ENCODE assay signal across 16 cellular contexts in the genomic region with DNA sequence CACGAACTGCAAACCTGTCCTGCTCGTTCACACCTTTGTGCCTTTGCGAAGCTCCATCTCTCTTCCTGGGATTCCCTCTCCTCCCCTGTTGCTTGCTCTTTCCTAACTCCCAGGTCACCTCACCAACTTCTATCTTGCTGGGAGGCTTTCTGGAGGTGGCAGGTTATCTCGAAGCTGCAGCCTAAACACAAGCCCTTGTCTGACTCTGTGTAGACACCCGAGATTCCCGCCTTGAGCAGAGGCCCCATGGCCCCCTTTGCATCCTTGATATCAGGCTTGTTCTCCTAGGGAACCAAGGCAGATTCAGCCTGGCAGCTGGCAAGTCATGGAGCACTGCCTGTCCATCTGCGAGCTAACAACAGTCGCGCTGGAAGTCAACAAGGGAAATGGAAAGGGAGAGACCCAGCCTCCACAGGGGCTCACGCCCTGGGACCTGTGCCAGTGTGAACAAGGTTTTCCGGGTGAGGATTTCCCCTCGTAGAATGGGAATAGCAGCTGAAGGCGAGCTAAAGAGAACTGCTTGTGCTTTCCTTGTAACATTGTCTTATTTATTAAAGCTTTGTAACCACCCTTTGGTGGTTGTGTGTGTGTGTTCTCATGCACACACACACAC.
DNase-seq lines count a peak whose midpoint lies in the region; ATAC-seq, FAIRE-seq and TF ChIP-seq lines count a peak whose summit lies in the region.
"Had no signal": no experiment of that assay in that cellular context is flagged by ENCODE, and none has a peak within 500 bp of the region (broad histone marks: within the 10 kb centered on the region; RNA-seq: fewer than 3 reads in every experiment).

No MANE protein-coding gene starts in this region.

- H2AFZ ChIP-seq in HepG2 (ENCODE audit: low read length): no peak overlapping the region

- ATAC-seq in HepG2: no peak
- no peak for ATAC-seq in body of pancreas
- peak; percentile 46 to 50 for ATAC-seq in lower lobe of right lung
- no peak for ATAC-seq in GM21737 (IDR thresholded peaks at IDR 0.05; ENCODE audit: unreplicated experiment)

- 79% methylated on average over 13 of the region's 13 CpGs for WGBS in liver
- 84% methylated on average over 10 of the region's 13 CpGs for WGBS in HepG2 (ENCODE audit: low lambda C conversion rate)
- 51 to 56% methylated on average over 13 of the region's 13 CpGs for WGBS in body of pancreas, 2 donors

- H3K4me1 ChIP-seq in liver (ENCODE audit: control insufficient read depth in 4 of 4, insufficient read depth in 4 of 4, low read length in 3 of 4) (no peaks in the 10 kb centered on the region), HepG2 (ENCODE audit: insufficient read depth, low read length) (peaks cover 52% of the 10 kb centered on the region), body of pancreas (peaks cover 46% of the 10 kb centered on the region), lower lobe of right lung (peaks cover 67% of the 10 kb centered on the region)

- no peak for DNase-seq in HepG2 (ENCODE audit: low spot score)
- peak; percentile 40 to 57 (median 50) for DNase-seq in body of pancreas
- DNase-seq in lower lobe of right lung: no peak
- DNase-seq in urothelium cell line (ENCODE audit: low spot score): no peak
- no peak for DNase-seq in iPS-NIHi7 (ENCODE audit: extremely low spot score)
- no peak for DNase-seq in posterior vena cava (ENCODE audit: low spot score)
- DNase-seq: activated CD4-positive, alpha-beta memory T cell treated with anti-CD3 and anti-CD28 coated beads, Interleukin-2, amount 10 ng/mL, durations not matched to agents 7 days and 5 days; activated gamma-delta T cell; brain microvascular endothelial cell; NCI-H1436 treated with DMSO at 0.1 percent for 48 hours; T-helper 9 cell had no signal

- intact Hi-C loops in HepG2 (cut with micrococcal nuclease; ENCODE audit: unreplicated experiment) (no loop called here), body of pancreas (cut with DNase I) (no loop called here), lower lobe of right lung (cut with DNase I) (no loop called here), posterior vena cava (cut with DNase I) (loop anchor here in 1 of 2 donors (10.0 kb wide), 1 partner anchor 109 kb away; a partner anchor contains a TSS)

- H3K27ac ChIP-seq in liver (ENCODE audit: low read depth in 1 of 2, low read length in 2 of 2) (no peak overlapping the region), HepG2 (ENCODE audit: extremely low read length, insufficient read depth, low read length) (no peak overlapping the region), body of pancreas (peak overlapping the region in 2 of 4 donors; percentile 15 to 22), lower lobe of right lung (peak overlapping the region; percentile 66)
- H3K27ac ChIP-seq: brain microvascular endothelial cell, ovary had no signal

- TF ChIP-seq EP300 in HepG2 (IDR thresholded peaks at IDR 0.05; ENCODE audit: low read depth in 2 of 2, low read length in 2 of 2): no peak
- no peak for TF ChIP-seq EP300 in HepG2 (CRISPR knock-in tag; IDR thresholded peaks at IDR 0.05; ENCODE audit: borderline replicate concordance)

- in situ Hi-C loops in HepG2 (cut with HindIII; ENCODE audit: extremely low pct_ligation_motif_present, low pct_unique_long_range_greater_than_20kb): no loop called here

- FAIRE-seq in HepG2 (lab: Jason Lieb, UNC) (no peak), urothelium cell line (lab: Jason Lieb, UNC) (peak; percentile 23)
- FAIRE-seq: endometrium had no signal

- TF ChIP-seq CTCF in liver (IDR thresholded peaks at IDR 0.05; ENCODE audit: low read depth, low read length, missing input control) (no peak), HepG2 (CRISPR knock-in tag; IDR thresholded peaks at IDR 0.05) (no peak), body of pancreas (IDR thresholded peaks at IDR 0.05) (no peak), lower lobe of right lung (IDR thresholded peaks at IDR 0.05) (no peak)

- H3K27me3 ChIP-seq in liver (ENCODE audit: control insufficient read depth in 4 of 4, insufficient read depth in 4 of 4, low read length in 3 of 4) (no peaks in the 10 kb centered on the region), HepG2 (ENCODE audit: control insufficient read depth in 1 of 2, insufficient read depth in 2 of 2, low read length in 2 of 2) (no peaks in the 10 kb centered on the region), body of pancreas (no peaks in the 10 kb centered on the region), lower lobe of right lung (ENCODE audit: low read depth) (no peaks in the 10 kb centered on the region)
- H3K27me3 ChIP-seq: brain microvascular endothelial cell, ovary, uterus had no signal

- H3K9ac ChIP-seq in liver (ENCODE audit: low read depth in 1 of 2, low read length in 2 of 2) (no peak overlapping the region), HepG2 (ENCODE audit: insufficient read depth, low read depth, low read length) (no peak overlapping the region)

- H3K4me3 ChIP-seq in liver (ENCODE audit: low read depth in 1 of 3, low read length in 3 of 3): no peak overlapping the region
- no peak overlapping the region for H3K4me3 ChIP-seq in HepG2 (replicated peaks in 1 of 3; ENCODE audit: insufficient read depth in 1 of 3, low read depth in 2 of 3, low read length in 3 of 3)
- H3K4me3 ChIP-seq in body of pancreas: no peak overlapping the region
- no peak overlapping the region for H3K4me3 ChIP-seq in lower lobe of right lung
- H3K4me3 ChIP-seq: ovary, uterus had no signal

- H3K4me2 ChIP-seq in HepG2 (ENCODE audit: low read depth, low read length): no peak overlapping the region

- no peaks in the 10 kb centered on the region for H3K79me2 ChIP-seq in HepG2 (ENCODE audit: insufficient read depth, low read length)

- H3K9me3 ChIP-seq in liver (ENCODE audit: control insufficient read depth in 4 of 4, low read length in 3 of 4) (no peaks in the 10 kb centered on the region), HepG2 (ENCODE audit: low read length) (no peaks in the 10 kb centered on the region), body of pancreas (no peaks in the 10 kb centered on the region), lower lobe of right lung (no peaks in the 10 kb centered on the region)
- H3K9me3 ChIP-seq: ovary, uterus had no signal

- POLR2A ChIA-PET in HepG2 (lab: Yijun Ruan, JAX): no interaction called here

- BruUV-seq in HepG2 (replicated peaks; lab: Mats Ljungman, UMichigan): no TSS peak

- CTCF ChIA-PET in HepG2 (lab: Yijun Ruan, JAX; ENCODE audit: low intra/inter-chr PET ratio, low total read pairs): no interaction called here

- TF ChIP-seq RAD21 in liver (IDR thresholded peaks at IDR 0.05) (no peak), HepG2 (CRISPR knock-in tag; IDR thresholded peaks at IDR 0.05) (no peak)

- H3K36me3 ChIP-seq in liver (ENCODE audit: control insufficient read depth in 4 of 4, insufficient read depth in 3 of 4, low read depth in 1 of 4, low read length in 3 of 4) (no peaks in the 10 kb centered on the region), HepG2 (replicated peaks in 1 of 2; ENCODE audit: control insufficient read depth in 1 of 2, insufficient read depth in 2 of 2, low read length in 2 of 2) (no peaks in the 10 kb centered on the region), body of pancreas (replicated peaks in 1 of 2; ENCODE audit: insufficient read depth in 1 of 2, low read depth in 2 of 2) (no peaks in the 10 kb centered on the region), lower lobe of right lung (no peaks in the 10 kb centered on the region)
- H3K36me3 ChIP-seq: brain microvascular endothelial cell, ovary, uterus had no signal

- H4K20me1 ChIP-seq in HepG2 (ENCODE audit: insufficient read depth, low read length): no peaks in the 10 kb centered on the region

- TF ChIP-seq POLR2A in HepG2 (IDR thresholded peaks at IDR 0.05; ENCODE audit: insufficient read depth in 1 of 2, low read depth in 2 of 2, low read length in 2 of 2): no peak
- TF ChIP-seq POLR2A in body of pancreas (IDR thresholded peaks at IDR 0.05): no peak

TF ChIP-seq in liver, 16 proteins besides CTCF, POLR2A, EP300 and RAD21:
- TF ChIP-seq NR2F2 (IDR thresholded peaks at IDR 0.05) (peak; percentile 67), SP1 (IDR thresholded peaks at IDR 0.05) (no peak)

TF ChIP-seq in HepG2, 621 proteins besides CTCF, POLR2A, EP300 and RAD21 (continues in another document):
- TF ChIP-seq NR2C2 (CRISPR knock-in tag; IDR thresholded peaks at IDR 0.05; ENCODE audit: borderline replicate concordance) (no peak), FOXA3 (CRISPR knock-in tag; IDR thresholded peaks at IDR 0.05) (no peak), ZNF660 (CRISPR knock-in tag; IDR thresholded peaks at IDR 0.05; ENCODE audit: borderline replicate concordance, low read depth) (no peak), ZNF143 (CRISPR knock-in tag; IDR thresholded peaks at IDR 0.05) (no peak)
- TF ChIP-seq, protein P1, sequence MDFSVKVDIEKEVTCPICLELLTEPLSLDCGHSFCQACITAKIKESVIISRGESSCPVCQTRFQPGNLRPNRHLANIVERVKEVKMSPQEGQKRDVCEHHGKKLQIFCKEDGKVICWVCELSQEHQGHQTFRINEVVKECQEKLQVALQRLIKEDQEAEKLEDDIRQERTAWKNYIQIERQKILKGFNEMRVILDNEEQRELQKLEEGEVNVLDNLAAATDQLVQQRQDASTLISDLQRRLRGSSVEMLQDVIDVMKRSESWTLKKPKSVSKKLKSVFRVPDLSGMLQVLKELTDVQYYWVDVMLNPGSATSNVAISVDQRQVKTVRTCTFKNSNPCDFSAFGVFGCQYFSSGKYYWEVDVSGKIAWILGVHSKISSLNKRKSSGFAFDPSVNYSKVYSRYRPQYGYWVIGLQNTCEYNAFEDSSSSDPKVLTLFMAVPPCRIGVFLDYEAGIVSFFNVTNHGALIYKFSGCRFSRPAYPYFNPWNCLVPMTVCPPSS (IDR thresholded peaks at IDR 0.05): no peak

Comparison
In these comparisons a context has a peak if more than half of its experiments do, and no peak if none do; other contexts are left out.
1. ATAC-seq: peak in lower lobe of right lung (2 of 2); none in HepG2 (single experiment), body of pancreas (single experiment) and GM21737 (single experiment).
2. DNase-seq: peak in body of pancreas (4 of 4); none in HepG2 (single experiment), lower lobe of right lung (single experiment), urothelium cell line (single experiment), iPS-NIHi7 (single experiment) and posterior vena cava (single experiment).